Comparison of ENCODE assay signal across 8 cellular contexts in genomic region chr14:74401504-74402241, GRCh38. TPM values are rescaled to one million over a fixed set of nuclear protein-coding genes. Genes with fewer than 3 reads are reported as not detected.
A peak's percentile ranks its signal among the peaks of the same experiment; 100 is the strongest.
DNase-seq lines count a peak whose midpoint lies in the region; ATAC-seq and TF ChIP-seq lines count a peak whose summit lies in the region.

No MANE protein-coding gene starts in this region.

- peaks cover 8% of the 10 kb centered on the region for H3K27me3 Mint-ChIP-seq in endothelial cell (ENCODE audit: unreplicated experiment)

- H3K36me3 ChIP-seq in neuron (ENCODE audit: insufficient read depth, low read length), result no peaks in the 10 kb centered on the region
- no peaks in the 10 kb centered on the region for H3K36me3 ChIP-seq in thyroid gland

- H3K4me3 Mint-ChIP-seq in endothelial cell (ENCODE audit: unreplicated experiment), result no peak overlapping the region

- H3K27ac ChIP-seq in thyroid gland, result peak overlapping the region in 1 of 3 donors; percentile 15

- peaks cover 20% of the 10 kb centered on the region for H3K4me1 Mint-ChIP-seq in endothelial cell (ENCODE audit: unreplicated experiment)

- DNase-seq in Caki2 (ENCODE audit: low read depth), result peak; percentile 65
- peak; percentile 68 for DNase-seq in activated CD4-positive, alpha-beta T cell treated with anti-CD3 and anti-CD28 coated beads for 48 hours
- DNase-seq in endothelial cell (ENCODE audit: low spot score), result peak; percentile 37
- peak; percentile 38 to 41 for DNase-seq in thyroid gland
- no peak for DNase-seq in HPDE6-E6E7 (ENCODE audit: extremely low spot score)

- H3K9me3 ChIP-seq in neuron (ENCODE audit: low read length) (no peaks in the 10 kb centered on the region), thyroid gland (no peaks in the 10 kb centered on the region)

- H3K9me3 Mint-ChIP-seq in endothelial cell (ENCODE audit: unreplicated experiment), result no peaks in the 10 kb centered on the region

- peak; percentile 71 for ATAC-seq in GM19438 (IDR thresholded peaks at IDR 0.05; ENCODE audit: low read depth, unreplicated experiment)
- ATAC-seq in HG03575 (IDR thresholded peaks at IDR 0.05; ENCODE audit: extremely low read depth, insufficient number of reproducible peaks, low FRiP score, unreplicated experiment), result peak; percentile 53

- peaks cover 5% of the 10 kb centered on the region for H3K36me3 Mint-ChIP-seq in endothelial cell (ENCODE audit: low read depth, unreplicated experiment)

- H3K27me3 ChIP-seq in neuron (ENCODE audit: insufficient read depth, low read length) (peaks cover 7% of the 10 kb centered on the region), thyroid gland (no peaks in the 10 kb centered on the region)

- peak overlapping the region; percentile 67 for H3K27ac Mint-ChIP-seq in endothelial cell (ENCODE audit: unreplicated experiment)

- WGBS in thyroid gland, 2 donors, result 4 to 8% methylated on average over 9 to 11 of the region's 12 CpGs

- peaks cover 21% of the 10 kb centered on the region for H3K4me1 ChIP-seq in neuron (ENCODE audit: insufficient read depth, low read length)
- peaks cover 7 to 16% of the 10 kb centered on the region in 2 donors for H3K4me1 ChIP-seq in thyroid gland

- H3K4me3 ChIP-seq in neuron (ENCODE audit: low read length) (peak overlapping the region; percentile 8), thyroid gland (replicated peaks in 1 of 3) (no peak overlapping the region)

- intact Hi-C loops in thyroid gland (cut with DNase I), result no loop called here

- H2AFZ ChIP-seq in neuron (ENCODE audit: low read depth, low read length), result peak overlapping the region; percentile 12

- TF ChIP-seq CTCF in endothelial cell (IDR thresholded peaks at IDR 0.05; ENCODE audit: unreplicated experiment) (no peak), thyroid gland (IDR thresholded peaks at IDR 0.05) (no peak)

- in situ Hi-C loops in Caki2 (cut with HindIII; ENCODE audit: low pct_unique_long_range_greater_than_20kb, low sequenced_read_pairs), result no loop called here

- no peak for TF ChIP-seq POLR2A in thyroid gland (IDR thresholded peaks at IDR 0.05)

RNA-seq across cellular contexts. Expression of gene SYNDIG1L, which starts 24.3 kb away (rescaled TPM):
- not detected in 2 replicates for total RNA-seq in Caki2 (2014; rRNA removed; shearing (Covaris generic); ENCODE audit: low replicate concordance)
- 1.1 TPM for total RNA-seq in endothelial cell (ENCODE audit: unreplicated experiment)
- total RNA-seq in thyroid gland, result under 1 TPM in 2 of 4 donors, not detected in 2; 0.13 to 0.54 TPM

RNA-seq across cellular contexts. Expression of gene VRTN, which starts 53.4 kb away (rescaled TPM):
- total RNA-seq in Caki2 (2014; rRNA removed; shearing (Covaris generic); ENCODE audit: low replicate concordance), result 0.03 TPM in 1 of 2 replicates, not detected in the other
- total RNA-seq in endothelial cell (ENCODE audit: unreplicated experiment), result 4.3 TPM
- not detected for total RNA-seq in thyroid gland
